ENCODE assay signal across 8 cellular contexts in the genomic region with DNA sequence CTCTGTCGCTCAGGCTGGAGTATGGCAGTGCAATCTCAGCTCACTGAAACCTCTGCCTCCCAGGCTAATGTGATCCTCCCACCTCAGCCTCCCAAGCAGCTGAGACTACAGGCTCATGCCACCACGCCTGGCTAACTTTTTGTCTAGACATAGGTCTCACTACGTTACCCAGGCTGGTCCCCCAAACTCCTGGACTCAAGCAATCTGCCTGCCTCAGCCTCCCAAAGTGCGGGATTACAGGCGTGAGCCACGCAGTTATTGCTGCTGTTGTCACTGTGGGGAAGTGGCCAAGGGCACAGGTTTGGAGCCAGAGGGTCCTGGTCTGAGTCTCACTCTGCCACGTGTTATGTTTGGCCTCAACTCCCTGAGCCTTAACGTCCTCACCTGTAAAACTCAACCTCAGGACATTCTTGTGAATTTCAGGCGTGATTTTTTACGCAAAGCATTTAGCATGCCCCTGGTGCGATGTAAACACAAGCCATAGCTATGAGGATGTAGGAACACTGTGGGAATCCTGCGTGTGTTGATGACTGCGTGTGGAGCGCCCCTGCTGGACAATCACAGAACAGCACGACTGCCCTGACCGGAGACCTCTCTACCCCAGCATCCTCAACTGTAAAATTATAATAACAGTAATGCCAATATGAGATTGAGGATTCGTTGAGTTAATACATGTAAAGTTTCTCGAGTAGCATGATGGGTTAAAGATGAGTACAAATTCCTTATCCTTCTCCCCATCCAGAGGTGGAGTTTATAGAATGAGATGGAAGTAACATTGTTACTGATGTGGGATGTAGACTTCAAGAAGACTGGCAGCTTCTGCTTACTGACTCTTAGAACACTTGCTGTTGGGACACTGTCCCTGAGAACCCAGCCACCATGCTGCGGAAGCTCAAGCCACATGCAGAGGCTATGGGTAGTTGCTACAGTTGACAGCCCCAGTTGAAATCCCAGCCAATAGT. TPM values are rescaled to one million over a fixed set of nuclear protein-coding genes. Genes with fewer than 3 reads are reported as not detected.
A peak's percentile ranks its signal among the peaks of the same experiment; 100 is the strongest.
DNase-seq lines count a peak whose midpoint lies in the region; ATAC-seq, FAIRE-seq and TF ChIP-seq lines count a peak whose summit lies in the region.

No MANE protein-coding gene starts in this region.

- CTCF ChIA-PET in A673 (lab: Charles Lee) = interaction anchor here (0.5 to 1.6 kb wide), 9 partner anchors 8 to 303 kb away, joined by 3 to 7 read pairs (median 4); no protein-coding TSS in a partner anchor

- H3K4me3 ChIP-seq in A673 (ENCODE audit: low read depth, low read length, poor library complexity, severe bottlenecking) = no peak overlapping the region
- H3K4me3 ChIP-seq in GM23248 = no peak overlapping the region
- H3K4me3 ChIP-seq in astrocyte (ENCODE audit: insufficient read depth, low read depth, low read length) = no peak overlapping the region

- POLR2A ChIA-PET in A673 (lab: Charles Lee; ENCODE audit: low non-redundant PET) = no interaction called here

- peak; percentile 9 for FAIRE-seq in astrocyte (lab: Jason Lieb, UNC)

- H3K27me3 ChIP-seq in A673 (replicated peaks; ENCODE audit: insufficient read depth, low read depth, low read length, poor library complexity) = no peaks in the 10 kb centered on the region
- H3K27me3 ChIP-seq in GM23248 (replicated peaks; ENCODE audit: insufficient read depth) = no peaks in the 10 kb centered on the region
- peaks cover 4% of the 10 kb centered on the region for H3K27me3 ChIP-seq in astrocyte (ENCODE audit: insufficient read depth, low read length)

- no peak overlapping the region for H3K27ac Mint-ChIP-seq in astrocyte (ENCODE audit: unreplicated experiment)

- H3K36me3 Mint-ChIP-seq in astrocyte (ENCODE audit: low read depth, unreplicated experiment) = peaks cover 2% of the 10 kb centered on the region

- no peaks in the 10 kb centered on the region for H4K20me1 ChIP-seq in GM23248 (ENCODE audit: insufficient read depth)
- H4K20me1 ChIP-seq in astrocyte (ENCODE audit: insufficient read depth, low read length) = no peaks in the 10 kb centered on the region

- H3K79me2 ChIP-seq in GM23248 (ENCODE audit: insufficient read depth) = no peaks in the 10 kb centered on the region
- no peaks in the 10 kb centered on the region for H3K79me2 ChIP-seq in astrocyte (ENCODE audit: insufficient read depth, low read length)

- no peak overlapping the region for H3K27ac ChIP-seq in A673 (ENCODE audit: low read depth, low read length, poor library complexity, severe bottlenecking)
- no peak overlapping the region for H3K27ac ChIP-seq in GM23248
- no peak overlapping the region for H3K27ac ChIP-seq in astrocyte (ENCODE audit: low read depth, low read length)

- H3K4me3 Mint-ChIP-seq in astrocyte (ENCODE audit: unreplicated experiment) = no peak overlapping the region

- 27% methylated on average over 19 of the region's 19 CpGs for WGBS in GM23248 (ENCODE audit: low coverage in 1 of 2, low lambda C conversion rate in 2 of 2, missing lambda C conversion rate in 2 of 2), 2 experiments

- peaks cover 26% of the 10 kb centered on the region for H3K27me3 Mint-ChIP-seq in astrocyte (ENCODE audit: low read depth, unreplicated experiment)

- TF ChIP-seq CTCF in A673 (conservative IDR thresholded peaks at IDR 0.05; ENCODE audit: low read depth, low read length) = peak; percentile 95
- TF ChIP-seq CTCF in astrocyte (IDR thresholded peaks at IDR 0.05; ENCODE audit: insufficient read depth, low read depth, low read length) = peak; percentile 93

- ATAC-seq in HG03439 (IDR thresholded peaks at IDR 0.05; ENCODE audit: unreplicated experiment) = no peak

- DNase-seq in A673 (ENCODE audit: low spot score) = peak; percentile 50
- peak; percentile 66 for DNase-seq in GM23248
- peak in 4 of 5 experiments; percentile 36 to 58 (median 46) for DNase-seq in T-helper 2 cell
- DNase-seq in astrocyte (ENCODE audit: low read depth) = no peak
- peak; percentile 43 for DNase-seq in iris pigment epithelial cell (ENCODE audit: low read depth)
- DNase-seq in stimulated activated CD4-positive, alpha-beta T cell treated with anti-CD3 and anti-CD28 coated beads, Interleukin-4, amount 100 ng/mL, for 4 hours = peak; percentile 49 to 71
- no peak for DNase-seq in NCI-H1048 (lab: John Stamatoyannopoulos, UW)

- no peaks in the 10 kb centered on the region for H3K36me3 ChIP-seq in A673 (ENCODE audit: insufficient read depth, low read length, poor library complexity, severe bottlenecking)
- H3K36me3 ChIP-seq in GM23248 (ENCODE audit: low read depth) = no peaks in the 10 kb centered on the region
- H3K36me3 ChIP-seq in astrocyte (ENCODE audit: insufficient read depth, low read length) = no peaks in the 10 kb centered on the region

- intact Hi-C loops in A673 (cut with micrococcal nuclease; ENCODE audit: unreplicated experiment) = no loop called here

- H3K4me1 Mint-ChIP-seq in astrocyte (ENCODE audit: low read depth, unreplicated experiment) = no peaks in the 10 kb centered on the region

- in situ Hi-C loops in GM23248 (cut with MboI) = no loop called here

- no peak overlapping the region for H3K4me2 ChIP-seq in GM23248 (ENCODE audit: unreplicated experiment)
- H3K4me2 ChIP-seq in astrocyte (ENCODE audit: low read length) = no peak overlapping the region

- H3K4me1 ChIP-seq in A673 (ENCODE audit: insufficient read depth, low read length, poor library complexity, severe bottlenecking) = no peaks in the 10 kb centered on the region
- no peaks in the 10 kb centered on the region for H3K4me1 ChIP-seq in GM23248 (ENCODE audit: insufficient read depth)
- H3K4me1 ChIP-seq in astrocyte (ENCODE audit: insufficient read depth, low read length) = no peaks in the 10 kb centered on the region

- H3K9me3 ChIP-seq in A673 (ENCODE audit: low read depth, low read length, poor library complexity, severe bottlenecking) = no peaks in the 10 kb centered on the region
- H3K9me3 ChIP-seq in GM23248 (ENCODE audit: low read depth) = no peaks in the 10 kb centered on the region
- no peaks in the 10 kb centered on the region for H3K9me3 ChIP-seq in astrocyte (ENCODE audit: insufficient read depth, low read depth, low read length)

- no peak overlapping the region for H3K9ac ChIP-seq in GM23248
- no peak overlapping the region for H3K9ac ChIP-seq in astrocyte (ENCODE audit: low read length)

- H3K9me2 ChIP-seq in GM23248 (ENCODE audit: insufficient read depth) = no peaks in the 10 kb centered on the region

- H2AFZ ChIP-seq in GM23248 = no peak overlapping the region
- no peak overlapping the region for H2AFZ ChIP-seq in astrocyte (ENCODE audit: low read depth, low read length)

- H3F3A ChIP-seq in GM23248 (ENCODE audit: insufficient read depth) = peaks cover 2% of the 10 kb centered on the region; the same call in 1 of the 2 replicates

- BruUV-seq in A673 (replicated peaks; lab: Mats Ljungman, UMichigan) = no TSS peak

- H3K9me3 Mint-ChIP-seq in astrocyte (ENCODE audit: unreplicated experiment) = no peaks in the 10 kb centered on the region

RNA-seq across cellular contexts. Expression of a gene that starts 41.8 kb away (rescaled TPM):
- total RNA-seq in A673 (2021) = 0.75 and 0.81 TPM in 2 replicates
- total RNA-seq in GM23248 (2014; rRNA removed; shearing (Covaris generic)) = 0.25 and 0.65 TPM in 2 replicates
- polyA plus RNA-seq in GM23248 (2016; fragmentation: Nextera tagmentation; extraction: Ambion mirVana) = 0.13 and 0.20 TPM in 2 replicates
- 1.7 and 1.9 TPM in 2 replicates for total RNA-seq in astrocyte

Comparison
In these comparisons a context has a peak if more than half of its experiments do, and no peak if none do; other contexts are left out.
1. DNase-seq: peak in A673 (single experiment), GM23248 (single experiment), T-helper 2 cell (4 of 5), iris pigment epithelial cell (single experiment) and stimulated activated CD4-positive, alpha-beta T cell treated with anti-CD3 and anti-CD28 coated beads, Interleukin-4, amount 100 ng/mL, for 4 hours (2 of 2); none in astrocyte (single experiment) and NCI-H1048 (single experiment).